In the genomic region with DNA sequence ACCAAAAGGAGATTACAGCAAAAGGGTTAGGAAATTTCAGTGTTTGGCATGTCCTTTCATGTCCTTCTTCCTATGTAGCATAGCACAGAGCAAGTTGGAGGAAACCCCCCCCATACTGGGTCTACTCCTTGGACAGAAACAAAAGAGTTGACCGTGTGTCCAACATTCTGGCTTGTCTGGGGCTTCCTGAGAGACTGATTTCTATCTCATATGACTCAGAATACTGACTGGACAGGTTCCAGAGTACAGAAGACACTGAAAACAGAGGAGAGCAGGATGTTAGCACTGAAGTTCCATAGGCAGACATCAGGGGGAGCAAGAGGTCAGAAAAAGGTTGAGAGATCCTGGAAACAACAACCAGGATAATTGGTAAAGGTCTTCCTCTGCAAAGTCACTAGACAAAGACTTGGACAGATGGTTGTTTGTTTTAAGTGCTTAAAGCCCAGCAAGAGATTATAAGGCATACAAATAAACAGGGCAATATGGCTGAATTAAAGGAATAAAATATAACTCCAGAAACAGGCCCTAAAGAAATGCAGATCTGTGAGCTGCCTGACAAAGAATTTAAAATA, we compare ENCODE assay signal across 8 cellular contexts. TPM values are rescaled to one million over a fixed set of nuclear protein-coding genes. Genes with fewer than 3 reads are reported as not detected.
A peak's percentile ranks its signal among the peaks of the same experiment; 100 is the strongest.
DNase-seq lines count a peak whose midpoint lies in the region; ATAC-seq and TF ChIP-seq lines count a peak whose summit lies in the region.

No MANE protein-coding gene starts in this region.

- TF ChIP-seq CTCF in VCaP (conservative IDR thresholded peaks at IDR 0.05) (peak; percentile 83), mammary epithelial cell (conservative IDR thresholded peaks at IDR 0.05 in 1 of 2, IDR thresholded peaks at IDR 0.05 in 1 of 2; ENCODE audit: extremely low read depth in 1 of 2, insufficient read depth in 1 of 2, low read depth in 1 of 2, low read length in 2 of 2) (peak; percentile 92 to 93), kidney epithelial cell (IDR thresholded peaks at IDR 0.05; ENCODE audit: insufficient read depth, low read length, poor library complexity, severe bottlenecking) (peak; percentile 78)

- H3K36me3 ChIP-seq in GM23248 (ENCODE audit: low read depth): no peaks in the 10 kb centered on the region
- no peaks in the 10 kb centered on the region for H3K36me3 ChIP-seq in mammary epithelial cell (ENCODE audit: insufficient read depth, low read length)
- H3K36me3 ChIP-seq in kidney epithelial cell (ENCODE audit: control insufficient read depth, insufficient read depth, low read length): no peaks in the 10 kb centered on the region

- H4K20me1 ChIP-seq in GM23248 (ENCODE audit: insufficient read depth) (no peaks in the 10 kb centered on the region), mammary epithelial cell (ENCODE audit: insufficient read depth, low read length) (no peaks in the 10 kb centered on the region)

- H3K27me3 ChIP-seq in GM23248 (replicated peaks; ENCODE audit: insufficient read depth) (no peaks in the 10 kb centered on the region), mammary epithelial cell (ENCODE audit: insufficient read depth, low read length) (no peaks in the 10 kb centered on the region), kidney epithelial cell (ENCODE audit: control insufficient read depth, insufficient read depth, low read length) (no peaks in the 10 kb centered on the region)

- H3F3A ChIP-seq in GM23248 (ENCODE audit: insufficient read depth): peaks cover 9% of the 10 kb centered on the region

- intact Hi-C loops in mammary epithelial cell (cut with micrococcal nuclease): loop anchor here (1.0 to 5.0 kb wide), 6 partner anchors 44 to 198 kb away; a partner anchor contains a TSS

- no peaks in the 10 kb centered on the region for H3K79me2 ChIP-seq in GM23248 (ENCODE audit: insufficient read depth)
- H3K79me2 ChIP-seq in mammary epithelial cell (ENCODE audit: insufficient read depth, low read length): no peaks in the 10 kb centered on the region

- H3K4me3 ChIP-seq in GM23248: peak overlapping the region; percentile 14; the same call in 1 of the 2 replicates
- H3K4me3 ChIP-seq in mammary epithelial cell (replicated peaks in 1 of 3; ENCODE audit: insufficient read depth in 1 of 3, low read depth in 2 of 3, low read length in 3 of 3): peak overlapping the region in 1 of 3 experiments; percentile 1
- H3K4me3 ChIP-seq in kidney epithelial cell (ENCODE audit: low read depth, low read length): no peak overlapping the region

- H2AFZ ChIP-seq in GM23248 (peak overlapping the region; percentile 57), mammary epithelial cell (ENCODE audit: low read depth, low read length) (peak overlapping the region; percentile 69)

- in situ Hi-C loops in GM23248 (cut with MboI) (loop anchor here (5.0 to 25.0 kb wide), 2 partner anchors 91 to 191 kb away; no protein-coding TSS in a partner anchor), mammary epithelial cell (cut with MboI; ENCODE audit: low sequenced_read_pairs in 2 of 2) (loop anchor here in 1 of 2 donors (10.0 kb wide), 1 partner anchor 198 kb away; no protein-coding TSS in a partner anchor)

- H3K9ac ChIP-seq in GM23248: 0 out of 2 replicates have a peak overlapping the region, but pooled peaks have one; percentile 6
- H3K9ac ChIP-seq in mammary epithelial cell (ENCODE audit: insufficient read depth, low read length): no peak overlapping the region

- CTCF ChIA-PET in mammary epithelial cell (lab: Charles Lee; ENCODE audit: low non-redundant PET): interaction anchor here (0.5 to 0.7 kb wide), 4 partner anchors 19 to 210 kb away, joined by 3 to 10 read pairs (median 4); no protein-coding TSS in a partner anchor

- H3K4me1 ChIP-seq in GM23248 (ENCODE audit: insufficient read depth) (peaks cover 5% of the 10 kb centered on the region), mammary epithelial cell (ENCODE audit: insufficient read depth, low read length) (peaks cover 13% of the 10 kb centered on the region)

- peak overlapping the region; percentile 45 for H3K27ac ChIP-seq in GM23248
- H3K27ac ChIP-seq in VCaP: peak overlapping the region; percentile 78
- H3K27ac ChIP-seq in mammary epithelial cell (ENCODE audit: insufficient read depth, low read depth, low read length): peak overlapping the region; percentile 74

- WGBS in GM23248 (ENCODE audit: low coverage in 1 of 2, low lambda C conversion rate in 2 of 2, missing lambda C conversion rate in 2 of 2), 2 experiments: 0 to 3% methylated on average over 1 of the region's 1 CpG
- 0% methylated on average over 1 of the region's 1 CpG for WGBS in mammary epithelial cell (ENCODE audit: low coverage, missing lambda C conversion rate)

- peak overlapping the region; percentile 49 for H3K4me2 ChIP-seq in GM23248 (ENCODE audit: unreplicated experiment)
- peak overlapping the region; percentile 61 for H3K4me2 ChIP-seq in mammary epithelial cell (ENCODE audit: insufficient read depth, low read depth, low read length)

- peak in 8 of 14 donors; percentile 1 to 3 (median 2) for DNase-seq in C1 segment of cervical spinal cord (lab: John Stamatoyannopoulos, UW)
- peak; percentile 93 for DNase-seq in GM23248
- DNase-seq in NCI-H2227 treated with DMSO at 0.1 percent for 48 hours (lab: John Stamatoyannopoulos, UW): peak; percentile 4
- DNase-seq in mammary epithelial cell: peak; percentile 98
- DNase-seq in kidney epithelial cell (ENCODE audit: low read depth): peak; percentile 65
- DNase-seq in stimulated activated CD4-positive, alpha-beta T cell treated with anti-CD3 and anti-CD28 coated beads, Interleukin-4, amount 100 ng/mL, for 24 hours: peak; percentile 62

- H3K9me3 ChIP-seq in GM23248 (ENCODE audit: low read depth) (no peaks in the 10 kb centered on the region), mammary epithelial cell (replicated peaks; ENCODE audit: insufficient read depth, low read length) (no peaks in the 10 kb centered on the region)

- BruUV-seq in mammary epithelial cell (replicated peaks; lab: Mats Ljungman, UMichigan): no TSS peak

- no peak for ATAC-seq in GM19324 (IDR thresholded peaks at IDR 0.05; ENCODE audit: low FRiP score, unreplicated experiment)

- dilution Hi-C loops in mammary epithelial cell (cut with HindIII; ENCODE audit: low sequenced_read_pairs): no loop called here

- no peaks in the 10 kb centered on the region for H3K9me2 ChIP-seq in GM23248 (ENCODE audit: insufficient read depth)

RNA-seq across cellular contexts. Expression of a gene that starts 48.4 kb away (rescaled TPM):
- 0.97 and 2.4 TPM in 2 replicates for total RNA-seq in GM23248 (2014; rRNA removed; shearing (Covaris generic))
- polyA plus RNA-seq in GM23248 (2016; fragmentation: Nextera tagmentation; extraction: Ambion mirVana): 0.70 and 1.2 TPM in 2 replicates
- total RNA-seq in mammary epithelial cell: 1 to 10 TPM; 3.6 to 3.7 TPM
- polyA plus RNA-seq in mammary epithelial cell: 1.00 TPM
- polyA minus RNA-seq in mammary epithelial cell: 0.16 TPM
- 1.8 and 2.4 TPM in 2 replicates for total RNA-seq in kidney epithelial cell

RNA-seq across cellular contexts. Expression of a gene that starts 59.3 kb away (rescaled TPM):
- total RNA-seq in GM23248 (2014; rRNA removed; shearing (Covaris generic)): 104 and 136 TPM in 2 replicates
- polyA plus RNA-seq in GM23248 (2016; fragmentation: Nextera tagmentation; extraction: Ambion mirVana) (204 and 205 TPM in 2 replicates), mammary epithelial cell (485 TPM)
- total RNA-seq in mammary epithelial cell (100 to 1,000 TPM in 1 of 2 donors, 10 to 100 TPM in 1; 59.7 to 175 TPM), kidney epithelial cell (125 and 143 TPM in 2 replicates)
- 153 TPM for polyA minus RNA-seq in mammary epithelial cell

Comparison
In these comparisons a context has a peak if more than half of its experiments do, and no peak if none do; other contexts are left out.
1. DNase-seq: peak in every context shown above with its lines; median percentile 98 in mammary epithelial cell; 93 in GM23248; 65 in kidney epithelial cell; 62 in stimulated activated CD4-positive, alpha-beta T cell treated with anti-CD3 and anti-CD28 coated beads, Interleukin-4, amount 100 ng/mL, for 24 hours; 4 in NCI-H2227 treated with DMSO at 0.1 percent for 48 hours; 2 in C1 segment of cervical spinal cord.